ENCODE assay signal across 8 cellular contexts in genomic region chr7:142357953-142358520, GRCh38.
DNase-seq lines count a peak whose midpoint lies in the region; ATAC-seq, FAIRE-seq and TF ChIP-seq lines count a peak whose summit lies in the region.

No MANE protein-coding gene starts in this region.

- POLR2A ChIA-PET in activated CD4-positive, alpha-beta T cell treated with anti-CD3 and anti-CD28 coated beads for 36 hours (lab: Charles Lee), result no interaction called here

- no peaks in the 10 kb centered on the region for H3K79me2 ChIP-seq in OCI-LY1 (ENCODE audit: insufficient read depth, low read length)

- H3K4me1 ChIP-seq in OCI-LY1 (ENCODE audit: insufficient read depth, low read length, severe bottlenecking) (no peaks in the 10 kb centered on the region), transverse colon (peaks cover 0 to 5% (median 0%) of the 10 kb centered on the region in 4 donors)

- H3K27me3 ChIP-seq in OCI-LY1 (ENCODE audit: insufficient read depth, low read length) (no peaks in the 10 kb centered on the region; the same call in 1 of the 2 replicates), bronchial epithelial cell (ENCODE audit: control insufficient read depth, insufficient read depth, low read length) (no peaks in the 10 kb centered on the region), transverse colon (no peaks in the 10 kb centered on the region)

- H3K9me3 ChIP-seq in OCI-LY1 (ENCODE audit: low read length) (no peaks in the 10 kb centered on the region), transverse colon (no peaks in the 10 kb centered on the region)

- TF ChIP-seq POLR2A in transverse colon (IDR thresholded peaks at IDR 0.05), result no peak

- peak; percentile 81 for FAIRE-seq in bronchial epithelial cell (lab: Jason Lieb, UNC)

- in situ Hi-C loops in transverse colon (cut with MboI; ENCODE audit: low pct_ligation_motif_present in 1 of 4, low pct_unique_long_range_greater_than_20kb in 1 of 4, low sequenced_read_pairs in 3 of 4), result no loop called here

- H3K36me3 ChIP-seq in OCI-LY1 (ENCODE audit: insufficient read depth, low read length) (no peaks in the 10 kb centered on the region), bronchial epithelial cell (ENCODE audit: control insufficient read depth, insufficient read depth, low read length) (no peaks in the 10 kb centered on the region), transverse colon (no peaks in the 10 kb centered on the region)

- no peak overlapping the region for H3K4me3 Mint-ChIP-seq in activated CD4-positive, alpha-beta T cell treated with anti-CD3 and anti-CD28 coated beads for 36 hours

- ATAC-seq in activated CD4-positive, alpha-beta T cell treated with anti-CD3 and anti-CD28 coated beads for 36 hours, result peak; percentile 80
- ATAC-seq in GM21390 (IDR thresholded peaks at IDR 0.05; ENCODE audit: unreplicated experiment), result peak; percentile 96
- ATAC-seq in HG03571 (IDR thresholded peaks at IDR 0.05; ENCODE audit: unreplicated experiment), result peak; percentile 87
- ATAC-seq in left lobe of liver, result peak; percentile 90

- no peak for TF ChIP-seq EP300 in transverse colon (IDR thresholded peaks at IDR 0.05; ENCODE audit: low read depth)

- CTCF ChIA-PET in activated CD4-positive, alpha-beta T cell treated with anti-CD3 and anti-CD28 coated beads for 36 hours (lab: Charles Lee), result interaction anchor here (0.6 to 2.7 kb wide), 6 partner anchors 11 to 519 kb away, joined by 3 to 12 read pairs (median 3); no protein-coding TSS in a partner anchor

- TF ChIP-seq CTCF in OCI-LY1 (IDR thresholded peaks at IDR 0.05; ENCODE audit: low read length), result peak; percentile 94
- TF ChIP-seq CTCF in bronchial epithelial cell (IDR thresholded peaks at IDR 0.05; ENCODE audit: insufficient read depth, low read length, severe bottlenecking), result peak; percentile 74
- TF ChIP-seq CTCF in transverse colon (IDR thresholded peaks at IDR 0.05), result peak; percentile 49 to 77 (median 68)

- H4K20me1 ChIP-seq in OCI-LY1 (ENCODE audit: insufficient read depth, low read length), result no peaks in the 10 kb centered on the region

- peaks cover 33% of the 10 kb centered on the region for H3K4me1 Mint-ChIP-seq in activated CD4-positive, alpha-beta T cell treated with anti-CD3 and anti-CD28 coated beads for 36 hours

- no peak overlapping the region for H3K4me3 ChIP-seq in OCI-LY1 (ENCODE audit: low read depth, low read length, poor library complexity, severe bottlenecking)
- no peak overlapping the region for H3K4me3 ChIP-seq in bronchial epithelial cell (ENCODE audit: low read depth, low read length)
- no peak overlapping the region for H3K4me3 ChIP-seq in transverse colon

- H3K9me2 ChIP-seq in OCI-LY1 (ENCODE audit: low read depth, low read length), result no peaks in the 10 kb centered on the region

- WGBS in transverse colon (ENCODE audit: low coverage in 1 of 2), 2 donors, result 0 to 11% methylated on average over 1 to 2 of the region's 2 CpGs

- H3K9me3 Mint-ChIP-seq in activated CD4-positive, alpha-beta T cell treated with anti-CD3 and anti-CD28 coated beads for 36 hours (ENCODE audit: low read depth), result no peaks in the 10 kb centered on the region

- H3K9ac ChIP-seq in OCI-LY1 (ENCODE audit: low read length), result no peak overlapping the region

- DNase-seq in activated CD4-positive, alpha-beta T cell treated with anti-CD3 and anti-CD28 coated beads for 36 hours, result peak; percentile 57
- no peak for DNase-seq in activated CD4-positive, alpha-beta T cell treated with anti-CD3 and anti-CD28 coated beads, Interleukin-2, amount 50 U/mL, for 4 hours
- DNase-seq in bronchial epithelial cell (ENCODE audit: low read depth), result peak; percentile 72
- DNase-seq in left lobe of liver (ENCODE audit: low spot score), result no peak
- peak; percentile 35 for DNase-seq in transverse colon

- H3F3A ChIP-seq in OCI-LY1 (ENCODE audit: insufficient read depth, low read length), result no peaks in the 10 kb centered on the region

- H2AFZ ChIP-seq in OCI-LY1 (ENCODE audit: low read length), result no peak overlapping the region

- H3K27me3 Mint-ChIP-seq in activated CD4-positive, alpha-beta T cell treated with anti-CD3 and anti-CD28 coated beads for 36 hours, result peaks cover 4% of the 10 kb centered on the region

- intact Hi-C loops in activated CD4-positive, alpha-beta T cell treated with anti-CD3 and anti-CD28 coated beads for 36 hours (cut with DNase I, micrococcal nuclease), result loop anchor here in 1 of 2 experiments (1.0 kb wide), 1 partner anchor 26 kb away; no protein-coding TSS in a partner anchor
- intact Hi-C loops in transverse colon (cut with DNase I; ENCODE audit: low total_unique reads), result no loop called here

- no peak overlapping the region for H3K27ac Mint-ChIP-seq in activated CD4-positive, alpha-beta T cell treated with anti-CD3 and anti-CD28 coated beads for 36 hours

- H3K27ac ChIP-seq in OCI-LY1 (ENCODE audit: low read depth, low read length, poor library complexity, severe bottlenecking), result no peak overlapping the region
- no peak overlapping the region for H3K27ac ChIP-seq in transverse colon

- no peaks in the 10 kb centered on the region for H3K36me3 Mint-ChIP-seq in activated CD4-positive, alpha-beta T cell treated with anti-CD3 and anti-CD28 coated beads for 36 hours (ENCODE audit: low read depth)

- no peak overlapping the region for H3K4me2 ChIP-seq in OCI-LY1 (ENCODE audit: low read length)

Comparison
In these comparisons a context has a peak if more than half of its experiments do, and no peak if none do; other contexts are left out.
1. DNase-seq: peak in activated CD4-positive, alpha-beta T cell treated with anti-CD3 and anti-CD28 coated beads for 36 hours (single experiment), bronchial epithelial cell (single experiment) and transverse colon (single experiment); none in activated CD4-positive, alpha-beta T cell treated with anti-CD3 and anti-CD28 coated beads, Interleukin-2, amount 50 U/mL, for 4 hours (0 of 2) and left lobe of liver (single experiment).
2. Peak in every context shown above with its lines, with median percentiles within 50 percentile points of each other: ATAC-seq and CTCF ChIP-seq.